ENCODE assay signal across 2 cellular contexts in the genomic region with DNA sequence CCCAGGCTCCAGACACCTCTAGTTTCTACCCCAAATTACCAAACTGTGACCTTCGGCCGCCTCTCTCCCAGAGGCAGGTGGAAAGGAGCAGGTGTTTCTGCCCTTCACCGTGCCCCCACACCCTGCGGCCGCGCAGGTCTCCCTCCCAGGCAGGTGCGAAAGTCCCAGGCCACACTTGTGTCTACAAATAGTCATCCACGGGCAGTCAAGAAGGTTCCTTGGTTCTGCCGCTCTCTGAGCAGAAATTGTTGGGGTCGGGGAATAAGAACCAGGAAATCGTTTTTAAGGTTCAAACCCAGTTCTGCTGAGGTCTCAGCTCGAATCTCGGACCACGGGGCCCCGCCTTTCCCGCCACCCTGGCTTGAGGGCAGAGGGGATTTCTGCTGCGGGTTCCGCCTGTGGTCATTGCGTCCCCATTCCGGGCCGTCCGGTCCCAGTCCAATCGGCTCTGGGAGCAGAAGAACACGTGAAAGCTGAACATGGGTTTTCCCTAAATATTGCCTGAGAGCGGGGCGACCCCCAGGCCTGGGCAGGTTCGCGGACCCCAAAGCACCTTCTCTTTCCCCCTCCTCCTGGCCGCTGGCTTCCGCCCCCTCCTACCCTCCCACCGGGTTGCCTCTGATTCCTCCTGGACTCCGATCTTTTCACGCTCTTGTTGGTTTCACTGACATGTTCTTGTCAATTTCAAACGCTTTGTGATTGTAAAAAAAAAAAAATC.
TF ChIP-seq lines count a peak whose summit lies in the region.

No MANE protein-coding gene starts in this region.

TF ChIP-seq in WTC11, 78 proteins besides CTCF, POLR2A, EP300 and RAD21 (continued from another document and continues in another):
- TF ChIP-seq, protein P1, sequence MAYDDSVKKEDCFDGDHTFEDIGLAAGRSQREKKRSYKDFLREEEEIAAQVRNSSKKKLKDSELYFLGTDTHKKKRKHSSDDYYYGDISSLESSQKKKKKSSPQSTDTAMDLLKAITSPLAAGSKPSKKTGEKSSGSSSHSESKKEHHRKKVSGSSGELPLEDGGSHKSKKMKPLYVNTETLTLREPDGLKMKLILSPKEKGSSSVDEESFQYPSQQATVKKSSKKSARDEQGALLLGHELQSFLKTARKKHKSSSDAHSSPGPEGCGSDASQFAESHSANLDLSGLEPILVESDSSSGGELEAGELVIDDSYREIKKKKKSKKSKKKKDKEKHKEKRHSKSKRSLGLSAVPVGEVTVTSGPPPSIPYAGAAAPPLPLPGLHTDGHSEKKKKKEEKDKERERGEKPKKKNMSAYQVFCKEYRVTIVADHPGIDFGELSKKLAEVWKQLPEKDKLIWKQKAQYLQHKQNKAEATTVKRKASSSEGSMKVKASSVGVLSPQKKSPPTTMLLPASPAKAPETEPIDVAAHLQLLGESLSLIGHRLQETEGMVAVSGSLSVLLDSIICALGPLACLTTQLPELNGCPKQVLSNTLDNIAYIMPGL (CRISPR knock-in tag; IDR thresholded peaks at IDR 0.05) = no peak
- TF ChIP-seq NR2C2 (CRISPR knock-in tag; IDR thresholded peaks at IDR 0.05) = no peak
- TF ChIP-seq, protein P2, sequence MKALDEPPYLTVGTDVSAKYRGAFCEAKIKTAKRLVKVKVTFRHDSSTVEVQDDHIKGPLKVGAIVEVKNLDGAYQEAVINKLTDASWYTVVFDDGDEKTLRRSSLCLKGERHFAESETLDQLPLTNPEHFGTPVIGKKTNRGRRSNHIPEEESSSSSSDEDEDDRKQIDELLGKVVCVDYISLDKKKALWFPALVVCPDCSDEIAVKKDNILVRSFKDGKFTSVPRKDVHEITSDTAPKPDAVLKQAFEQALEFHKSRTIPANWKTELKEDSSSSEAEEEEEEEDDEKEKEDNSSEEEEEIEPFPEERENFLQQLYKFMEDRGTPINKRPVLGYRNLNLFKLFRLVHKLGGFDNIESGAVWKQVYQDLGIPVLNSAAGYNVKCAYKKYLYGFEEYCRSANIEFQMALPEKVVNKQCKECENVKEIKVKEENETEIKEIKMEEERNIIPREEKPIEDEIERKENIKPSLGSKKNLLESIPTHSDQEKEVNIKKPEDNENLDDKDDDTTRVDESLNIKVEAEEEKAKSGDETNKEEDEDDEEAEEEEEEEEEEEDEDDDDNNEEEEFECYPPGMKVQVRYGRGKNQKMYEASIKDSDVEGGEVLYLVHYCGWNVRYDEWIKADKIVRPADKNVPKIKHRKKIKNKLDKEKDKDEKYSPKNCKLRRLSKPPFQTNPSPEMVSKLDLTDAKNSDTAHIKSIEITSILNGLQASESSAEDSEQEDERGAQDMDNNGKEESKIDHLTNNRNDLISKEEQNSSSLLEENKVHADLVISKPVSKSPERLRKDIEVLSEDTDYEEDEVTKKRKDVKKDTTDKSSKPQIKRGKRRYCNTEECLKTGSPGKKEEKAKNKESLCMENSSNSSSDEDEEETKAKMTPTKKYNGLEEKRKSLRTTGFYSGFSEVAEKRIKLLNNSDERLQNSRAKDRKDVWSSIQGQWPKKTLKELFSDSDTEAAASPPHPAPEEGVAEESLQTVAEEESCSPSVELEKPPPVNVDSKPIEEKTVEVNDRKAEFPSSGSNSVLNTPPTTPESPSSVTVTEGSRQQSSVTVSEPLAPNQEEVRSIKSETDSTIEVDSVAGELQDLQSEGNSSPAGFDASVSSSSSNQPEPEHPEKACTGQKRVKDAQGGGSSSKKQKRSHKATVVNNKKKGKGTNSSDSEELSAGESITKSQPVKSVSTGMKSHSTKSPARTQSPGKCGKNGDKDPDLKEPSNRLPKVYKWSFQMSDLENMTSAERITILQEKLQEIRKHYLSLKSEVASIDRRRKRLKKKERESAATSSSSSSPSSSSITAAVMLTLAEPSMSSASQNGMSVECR (CRISPR knock-in tag; IDR thresholded peaks at IDR 0.05; ENCODE audit: borderline replicate concordance) = no peak
- TF ChIP-seq MYBL2 (CRISPR knock-in tag; IDR thresholded peaks at IDR 0.05) = no peak
- TF ChIP-seq, protein P3, sequence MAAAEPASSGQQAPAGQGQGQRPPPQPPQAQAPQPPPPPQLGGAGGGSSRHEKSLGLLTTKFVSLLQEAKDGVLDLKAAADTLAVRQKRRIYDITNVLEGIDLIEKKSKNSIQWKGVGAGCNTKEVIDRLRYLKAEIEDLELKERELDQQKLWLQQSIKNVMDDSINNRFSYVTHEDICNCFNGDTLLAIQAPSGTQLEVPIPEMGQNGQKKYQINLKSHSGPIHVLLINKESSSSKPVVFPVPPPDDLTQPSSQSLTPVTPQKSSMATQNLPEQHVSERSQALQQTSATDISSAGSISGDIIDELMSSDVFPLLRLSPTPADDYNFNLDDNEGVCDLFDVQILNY (CRISPR knock-in tag; IDR thresholded peaks at IDR 0.05) = no peak
- TF ChIP-seq SMAD4 (CRISPR knock-in tag; IDR thresholded peaks at IDR 0.05) = no peak
- TF ChIP-seq ZNF232 (CRISPR knock-in tag; IDR thresholded peaks at IDR 0.05) = no peak
- TF ChIP-seq, protein P4, sequence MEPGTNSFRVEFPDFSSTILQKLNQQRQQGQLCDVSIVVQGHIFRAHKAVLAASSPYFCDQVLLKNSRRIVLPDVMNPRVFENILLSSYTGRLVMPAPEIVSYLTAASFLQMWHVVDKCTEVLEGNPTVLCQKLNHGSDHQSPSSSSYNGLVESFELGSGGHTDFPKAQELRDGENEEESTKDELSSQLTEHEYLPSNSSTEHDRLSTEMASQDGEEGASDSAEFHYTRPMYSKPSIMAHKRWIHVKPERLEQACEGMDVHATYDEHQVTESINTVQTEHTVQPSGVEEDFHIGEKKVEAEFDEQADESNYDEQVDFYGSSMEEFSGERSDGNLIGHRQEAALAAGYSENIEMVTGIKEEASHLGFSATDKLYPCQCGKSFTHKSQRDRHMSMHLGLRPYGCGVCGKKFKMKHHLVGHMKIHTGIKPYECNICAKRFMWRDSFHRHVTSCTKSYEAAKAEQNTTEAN (CRISPR knock-in tag; IDR thresholded peaks at IDR 0.05) = no peak
- no peak for TF ChIP-seq KAT7 (CRISPR knock-in tag; IDR thresholded peaks at IDR 0.05; ENCODE audit: borderline replicate concordance)
- no peak for TF ChIP-seq ZNF138 (CRISPR knock-in tag; conservative IDR thresholded peaks at IDR 0.05)
- TF ChIP-seq JAZF1 (CRISPR knock-in tag; IDR thresholded peaks at IDR 0.05) = no peak
- no peak for TF ChIP-seq MXD4 (CRISPR knock-in tag; IDR thresholded peaks at IDR 0.05; ENCODE audit: borderline replicate concordance)

TF ChIP-seq in neural cell, 6 proteins besides CTCF, POLR2A, EP300 and RAD21 (continued from another document):
- TF ChIP-seq, protein P5, sequence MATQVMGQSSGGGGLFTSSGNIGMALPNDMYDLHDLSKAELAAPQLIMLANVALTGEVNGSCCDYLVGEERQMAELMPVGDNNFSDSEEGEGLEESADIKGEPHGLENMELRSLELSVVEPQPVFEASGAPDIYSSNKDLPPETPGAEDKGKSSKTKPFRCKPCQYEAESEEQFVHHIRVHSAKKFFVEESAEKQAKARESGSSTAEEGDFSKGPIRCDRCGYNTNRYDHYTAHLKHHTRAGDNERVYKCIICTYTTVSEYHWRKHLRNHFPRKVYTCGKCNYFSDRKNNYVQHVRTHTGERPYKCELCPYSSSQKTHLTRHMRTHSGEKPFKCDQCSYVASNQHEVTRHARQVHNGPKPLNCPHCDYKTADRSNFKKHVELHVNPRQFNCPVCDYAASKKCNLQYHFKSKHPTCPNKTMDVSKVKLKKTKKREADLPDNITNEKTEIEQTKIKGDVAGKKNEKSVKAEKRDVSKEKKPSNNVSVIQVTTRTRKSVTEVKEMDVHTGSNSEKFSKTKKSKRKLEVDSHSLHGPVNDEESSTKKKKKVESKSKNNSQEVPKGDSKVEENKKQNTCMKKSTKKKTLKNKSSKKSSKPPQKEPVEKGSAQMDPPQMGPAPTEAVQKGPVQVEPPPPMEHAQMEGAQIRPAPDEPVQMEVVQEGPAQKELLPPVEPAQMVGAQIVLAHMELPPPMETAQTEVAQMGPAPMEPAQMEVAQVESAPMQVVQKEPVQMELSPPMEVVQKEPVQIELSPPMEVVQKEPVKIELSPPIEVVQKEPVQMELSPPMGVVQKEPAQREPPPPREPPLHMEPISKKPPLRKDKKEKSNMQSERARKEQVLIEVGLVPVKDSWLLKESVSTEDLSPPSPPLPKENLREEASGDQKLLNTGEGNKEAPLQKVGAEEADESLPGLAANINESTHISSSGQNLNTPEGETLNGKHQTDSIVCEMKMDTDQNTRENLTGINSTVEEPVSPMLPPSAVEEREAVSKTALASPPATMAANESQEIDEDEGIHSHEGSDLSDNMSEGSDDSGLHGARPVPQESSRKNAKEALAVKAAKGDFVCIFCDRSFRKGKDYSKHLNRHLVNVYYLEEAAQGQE (IDR thresholded peaks at IDR 0.05; ENCODE audit: borderline replicate concordance) = no peak
- TF ChIP-seq MXI1 (conservative IDR thresholded peaks at IDR 0.05; ENCODE audit: poor library complexity, severe bottlenecking) = no peak
